4 cellular contexts compared by ENCODE assay signal in genomic region chr17:19133793-19134192, GRCh38. TPM values are rescaled to one million over a fixed set of nuclear protein-coding genes. Genes with fewer than 3 reads are reported as not detected.
"Had no signal": no experiment of that assay in that cellular context is flagged by ENCODE, and none has a peak within 500 bp of the region (broad histone marks: within the 10 kb centered on the region; RNA-seq: fewer than 3 reads in every experiment).

No MANE protein-coding gene starts in this region.

RNA-seq across cellular contexts. Expression of gene GRAPL, which starts 6.4 kb away (rescaled TPM):
- total RNA-seq: occipital lobe, vagina had no signal
- polyA plus RNA-seq: keratinocyte, neural cell had no signal
